23 cellular contexts compared by ENCODE assay signal in genomic region chr5:72223371-72223770, GRCh38.
"Had no signal": no experiment of that assay in that cellular context is flagged by ENCODE, and none has a peak within 500 bp of the region (broad histone marks: within the 10 kb centered on the region; RNA-seq: fewer than 3 reads in every experiment).

No MANE protein-coding gene starts in this region.

- ATAC-seq: activated CD8-positive, alpha-beta memory T cell treated with anti-CD3 and anti-CD28 coated beads, Interleukin-2, amount 10 ng/mL, durations not matched to agents 7 days and 5 days; activated CD8-positive, alpha-beta T cell treated with anti-CD3 and anti-CD28 coated beads, Interleukin-2, amount 10 ng/mL, durations not matched to agents 7 days and 5 days; activated T-cell treated with anti-CD3 and anti-CD28 coated beads, Interleukin-2, amount 50 U/mL, for 72 hours; left ventricle myocardium superior; mucosa of descending colon; natural killer cell treated with Interleukin-12 subunit alpha and Interleukin-12 subunit beta and Interleukin-15 and Interleukin-18, amount 100 ng/mL, for 72 hours; right cardiac atrium; T-helper 17 cell; upper lobe of right lung; WTC11 had no signal

- DNase-seq: activated CD4-positive, alpha-beta T cell treated with anti-CD3 and anti-CD28 coated beads, Interleukin-2, amount 50 U/mL, for 1 hour; activated CD8-positive, alpha-beta memory T cell treated with anti-CD3 and anti-CD28 coated beads, Interleukin-2, amount 10 ng/mL, durations not matched to agents 7 days and 5 days; activated CD8-positive, alpha-beta T cell treated with anti-CD3 and anti-CD28 coated beads, Interleukin-2, amount 10 ng/mL, durations not matched to agents 7 days and 5 days; activated naive CD4-positive, alpha-beta T cell; activated naive CD8-positive, alpha-beta T cell treated with anti-CD3 and anti-CD28 coated beads for 36 hours; activated T-cell treated with anti-CD3 and anti-CD28 coated beads, Interleukin-2, amount 50 U/mL, for 72 hours; adrenal gland; aorta; cerebellar nuclear complex; colonic mucosa; effector CD8-positive, alpha-beta T cell; left ventricle myocardium superior; mucosa of descending colon; posterior cingulate gyrus; right cardiac atrium; stimulated activated CD4-positive, alpha-beta T cell treated with anti-CD3 and anti-CD28 coated beads, Interleukin-15, amount 100 ng/mL, for 24 hours; stimulated activated CD4-positive, alpha-beta T cell treated with anti-CD3 and anti-CD28 coated beads, Interleukin-2, amount 100 ng/mL, for 24 hours; stimulated activated naive CD4-positive, alpha-beta T cell; T-helper 17 cell; tibial artery; upper lobe of right lung had no signal
